ENCODE assay signal across 8 cellular contexts in the genomic region with DNA sequence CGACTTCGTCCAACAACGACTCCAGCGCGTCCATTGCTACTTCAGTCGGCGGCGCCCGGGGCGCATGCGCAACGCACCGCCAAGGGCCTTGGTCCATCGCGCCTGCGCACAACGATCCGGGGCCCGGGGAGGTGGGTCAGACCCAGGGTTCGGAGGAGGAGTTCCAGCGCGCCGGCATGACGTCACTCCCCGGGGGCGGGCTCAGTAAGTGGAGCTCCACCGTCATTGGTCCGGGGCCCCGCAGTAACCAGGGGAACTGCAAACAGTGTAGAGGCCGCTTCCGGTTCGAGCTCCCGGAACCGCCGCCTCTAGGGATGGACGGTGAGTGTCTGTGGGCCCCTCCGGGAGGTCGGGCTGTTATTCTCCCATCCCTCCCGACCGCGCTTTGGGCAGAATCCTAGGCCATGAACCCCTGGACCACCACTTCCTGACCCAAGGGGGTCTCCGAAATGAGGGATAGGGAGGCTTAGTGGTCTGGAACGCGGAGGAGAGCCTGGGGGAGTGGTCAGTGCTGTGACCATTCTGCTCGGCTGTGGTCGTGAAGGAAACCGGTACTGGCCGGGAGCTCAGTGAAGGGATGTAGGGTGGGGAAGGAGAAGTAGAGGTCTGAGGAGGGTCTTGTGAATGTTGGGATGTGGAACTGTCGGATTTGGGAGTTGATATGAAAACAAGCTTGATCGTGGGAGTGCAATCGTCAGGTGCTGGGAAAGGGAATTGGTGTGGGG. TPM values are rescaled to one million over a fixed set of nuclear protein-coding genes. Genes with fewer than 3 reads are reported as not detected.
A peak's percentile ranks its signal among the peaks of the same experiment; 100 is the strongest.
DNase-seq lines count a peak whose midpoint lies in the region; ATAC-seq, FAIRE-seq and TF ChIP-seq lines count a peak whose summit lies in the region.

Gene GTF3C1 (minus strand): TSS at position 57 of the 725 bp plus-strand sequence. CDS start 23 bp downstream, at position 34.
Gene KATNIP (plus strand): TSS at position 288 of the 725 bp plus-strand sequence. CDS start 27 bp downstream, at position 315.

- no peak within 1 kb of the TSS for H4K5ac ChIP-seq in H1 (ENCODE audit: insufficient read length, low read depth, low read length)

- no peak for TF ChIP-seq CTCF in H1 (IDR thresholded peaks at IDR 0.05; ENCODE audit: control extremely low read depth in 1 of 3, insufficient read depth in 1 of 3, low read depth in 1 of 3, low read length in 3 of 3)

- peak within 1 kb of the TSS; percentile 72 to 91 (median 86) for H3K9ac ChIP-seq in H1 (replicated peaks in 1 of 4; ENCODE audit: extremely low read depth in 1 of 4, low read depth in 3 of 4, low read length in 3 of 4)

- peak within 1 kb of the TSS; percentile 93 for H4K8ac ChIP-seq in H1 (ENCODE audit: extremely low read depth, insufficient read depth, low read length)

- H2BK20ac ChIP-seq in H1 (ENCODE audit: low read length), result no peak within 1 kb of the TSS

- TF ChIP-seq EP300 in H1 (IDR thresholded peaks at IDR 0.05; ENCODE audit: borderline replicate concordance in 1 of 2, low read depth in 2 of 2, low read length in 2 of 2), result no peak

- CTCF ChIA-PET in H1 (lab: Charles Lee; ENCODE audit: partially characterized antibody), result interaction anchor here (0.8 to 3.5 kb wide), 5 partner anchors 13 to 148 kb away, joined by 3 to 18 read pairs (median 3); no protein-coding TSS in a partner anchor

- peak within 1 kb of the TSS; percentile 87 for H2BK5ac ChIP-seq in H1 (ENCODE audit: low read depth, low read length)

- H4K91ac ChIP-seq in H1 (replicated peaks; ENCODE audit: insufficient read length, low read length), result no peak within 1 kb of the TSS

- WGBS in H1 (ENCODE audit: extremely low coverage in 1 of 2, insufficient coverage in 1 of 2, insufficient read length in 1 of 2, insufficient replicate concordance in 2 of 2, low coverage in 1 of 2, low lambda C conversion rate in 2 of 2, missing lambda C conversion rate in 1 of 2), 2 experiments, result 3% methylated on average over 50 of the region's 51 CpGs; no CpG with 5 or more reads in 1 of the 2 experiments

- peak within 1 kb of the TSS; percentile 60 for H3K18ac ChIP-seq in H1 (ENCODE audit: extremely low read depth, low read length)

- peaks cover 0 to 5% (median 3%) of the 10 kb centered on the region in 4 experiments; a peak in 3 of 7 replicates for H3K4me1 ChIP-seq in H1 (replicated peaks in 1 of 4; ENCODE audit: control insufficient read depth in 3 of 4, insufficient read depth in 4 of 4, low read length in 3 of 4)

- H3K23ac ChIP-seq in H1 (ENCODE audit: insufficient read length), result no peak within 1 kb of the TSS

- peaks cover 5% of the 10 kb centered on the region; the same call in 1 of the 2 replicates for H3K23me2 ChIP-seq in H1 (ENCODE audit: low read depth, low read length)

- DNase-seq in COLO829 (ENCODE audit: low spot score) (peak; percentile 100), HTR-8/SVneo (ENCODE audit: insufficient read length, low spot score) (peak; percentile 100), NOMO-1 treated with dmso at 0.1 percent for 144 hours (lab: John Stamatoyannopoulos, UW; ENCODE audit: unreplicated experiment) (peak; percentile 97), H1 (ENCODE audit: low read depth in 1 of 2, low spot score in 2 of 2) (peak; percentile 97 to 100), mesenteric fat pad (ENCODE audit: low spot score) (peak; percentile 100)
- DNase-seq in activated CD8-positive, alpha-beta memory T cell treated with anti-CD3 and anti-CD28 coated beads for 48 hours (ENCODE audit: low read depth in 2 of 3, low spot score in 2 of 3), result peak; percentile 100
- DNase-seq in stimulated activated CD8-positive, alpha-beta memory T cell treated with anti-CD3 and anti-CD28 coated beads, Interleukin-15, amount 100 ng/mL, for 24 hours (ENCODE audit: low read depth), result peak; percentile 100

- peak within 1 kb of the TSS; percentile 90 to 100 (median 100) for H3K4me3 ChIP-seq in H1 (ENCODE audit: extremely low read depth in 1 of 4, insufficient read depth in 2 of 4, low read depth in 3 of 4, low read length in 4 of 4)

- peak within 1 kb of the TSS; percentile 94; the same call in 1 of the 2 replicates for H2AFZ ChIP-seq in H1 (ENCODE audit: low read length)

- H3K27me3 ChIP-seq in H1 (replicated peaks in 1 of 4; ENCODE audit: control insufficient read depth in 3 of 4, extremely low read depth in 1 of 4, insufficient read depth in 3 of 4, low read length in 3 of 4), result no peaks in the 10 kb centered on the region

- FAIRE-seq in HTR-8/SVneo (lab: Jason Lieb, UNC) (no peak), H1 (lab: Jason Lieb, UNC) (no peak)

- H3K79me2 ChIP-seq in H1 (ENCODE audit: control insufficient read depth in 1 of 2, insufficient read depth in 2 of 2, low read length in 2 of 2), result peaks cover 25 to 41% of the 10 kb centered on the region in 2 experiments

- peak within 1 kb of the TSS; percentile 81 for H3K27ac ChIP-seq in H1 (ENCODE audit: low read depth, low read length)

- H3K9me3 ChIP-seq in H1 (ENCODE audit: insufficient read depth in 2 of 2, low read depth in 1 of 2, low read length in 1 of 2), result no peaks in the 10 kb centered on the region

- no peak within 1 kb of the TSS for H2BK12ac ChIP-seq in H1 (ENCODE audit: low read depth, low read length)

- peak; percentile 92 for ATAC-seq in GM21367 (IDR thresholded peaks at IDR 0.05; ENCODE audit: unreplicated experiment)

- H3K79me1 ChIP-seq in H1 (ENCODE audit: low read depth, low read length), result peaks cover 10% of the 10 kb centered on the region

- H2BK120ac ChIP-seq in H1 (replicated peaks; ENCODE audit: low read depth, low read length), result no peak within 1 kb of the TSS

- H2BK15ac ChIP-seq in H1 (ENCODE audit: low read length), result no peak within 1 kb of the TSS

- peak within 1 kb of the TSS; percentile 83 to 88 for H3K4me2 ChIP-seq in H1 (ENCODE audit: insufficient read depth in 1 of 2, low read depth in 2 of 2, low read length in 2 of 2)

- peaks cover 0 to 8% (median 4%) of the 10 kb centered on the region in 4 experiments; a peak in 6 of 8 replicates for H3K36me3 ChIP-seq in H1 (ENCODE audit: control insufficient read depth in 2 of 4, insufficient read depth in 4 of 4, low read length in 3 of 4)

- POLR2A ChIA-PET in H1 (lab: Charles Lee; ENCODE audit: partially characterized antibody), result interaction anchor here (0.7 to 2.0 kb wide), 8 partner anchors 9 to 90 kb away, joined by 3 to 7 read pairs (median 4); no protein-coding TSS in a partner anchor

- H3K56ac ChIP-seq in H1 (replicated peaks; ENCODE audit: insufficient read length, low read depth, low read length), result peak within 1 kb of the TSS; percentile 69

- no peak within 1 kb of the TSS for H2AK5ac ChIP-seq in H1 (ENCODE audit: low read depth, low read length)

- H4K20me1 ChIP-seq in H1 (replicated peaks in 1 of 2; ENCODE audit: control insufficient read depth in 1 of 2, insufficient read depth in 2 of 2, low read length in 2 of 2), result peaks cover 5 to 11% of the 10 kb centered on the region in 2 experiments

- H3K14ac ChIP-seq in H1 (ENCODE audit: insufficient read length), result no peak within 1 kb of the TSS

- H3K4ac ChIP-seq in H1 (replicated peaks; ENCODE audit: insufficient read length, low read depth, low read length), result peak within 1 kb of the TSS; percentile 78

- TF ChIP-seq RAD21 in H1 (IDR thresholded peaks at IDR 0.05 in 1 of 2, conservative IDR thresholded peaks at IDR 0.05 in 1 of 2; ENCODE audit: low read depth in 2 of 2, low read length in 2 of 2), result no peak

- TF ChIP-seq POLR2A in H1 (IDR thresholded peaks at IDR 0.05; ENCODE audit: control extremely low read depth in 1 of 2, low read depth in 2 of 2, low read length in 2 of 2), result peak; percentile 77 to 80

TF ChIP-seq in H1, 55 proteins besides CTCF, POLR2A, EP300 and RAD21 (continues in another document):
- no peak for TF ChIP-seq SIX5 (IDR thresholded peaks at IDR 0.05; ENCODE audit: low read depth, low read length)
- TF ChIP-seq RNF2 (IDR thresholded peaks at IDR 0.05; ENCODE audit: borderline replicate concordance, low read depth, low read length, missing control alignments, poor library complexity, severe bottlenecking), result no peak
- peak; percentile 60 for TF ChIP-seq ASH2L (IDR thresholded peaks at IDR 0.05; ENCODE audit: low read length)
- TF ChIP-seq, protein P1, sequence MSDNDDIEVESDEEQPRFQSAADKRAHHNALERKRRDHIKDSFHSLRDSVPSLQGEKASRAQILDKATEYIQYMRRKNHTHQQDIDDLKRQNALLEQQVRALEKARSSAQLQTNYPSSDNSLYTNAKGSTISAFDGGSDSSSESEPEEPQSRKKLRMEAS (IDR thresholded peaks at IDR 0.05), result peak; percentile 18; the same call in 1 of the 2 replicates
- peak; percentile 92 for TF ChIP-seq JUND (IDR thresholded peaks at IDR 0.05; ENCODE audit: low read length)
- peak; percentile 81 for TF ChIP-seq PHF8 (conservative IDR thresholded peaks at IDR 0.05; ENCODE audit: low read depth, low read length)
- TF ChIP-seq TCF12 (IDR thresholded peaks at IDR 0.05; ENCODE audit: low read depth, low read length), result no peak
- no peak for TF ChIP-seq SRF (IDR thresholded peaks at IDR 0.05; ENCODE audit: low read depth, low read length)
- peak; percentile 98 for TF ChIP-seq NRF1 (IDR thresholded peaks at IDR 0.05; ENCODE audit: low read depth, low read length)

RNA-seq across cellular contexts. Expression of gene GTF3C1, which starts in this region (rescaled TPM):
- total RNA-seq in H1 (2021; fragmentation: NEBNext Ultra II Directional; extraction: Animal tissue kit (Norgen Biotek cat#: 25700)), result 125 and 126 TPM in 2 replicates
- polyA plus RNA-seq in H1 (2011; rRNA removed), result 89.3 and 122 TPM in 2 replicates
- 65.2 TPM for polyA plus RNA-seq in H1 (2011; cell fraction: cytosol; rRNA removed)
- polyA plus RNA-seq in H1 (2011; cell fraction: nucleus; rRNA removed), result 167 TPM
- 59.1 to 117 TPM (median 98.3 TPM) in 4 replicates for polyA plus RNA-seq in H1 (2012, experiment 1 of 2)
- polyA plus RNA-seq in H1 (2012, experiment 2 of 2), result 63.5 TPM
- polyA plus RNA-seq in H1 (2013, experiment 1 of 2), result 108 TPM
- 106 TPM for polyA plus RNA-seq in H1 (2013, experiment 2 of 2)
- 107 and 112 TPM in 2 replicates for polyA minus RNA-seq in H1 (2011; rRNA and poly(A)+ RNA removed)
- 97.3 TPM for polyA minus RNA-seq in H1 (2011; cell fraction: cytosol; rRNA and poly(A)+ RNA removed)
- polyA minus RNA-seq in H1 (2011; cell fraction: nucleus; rRNA and poly(A)+ RNA removed), result 83.2 TPM
- 52.1 TPM for total RNA-seq in mesenteric fat pad

RNA-seq across cellular contexts. Expression of gene KATNIP, which starts in this region (rescaled TPM):
- total RNA-seq in H1 (2021; fragmentation: NEBNext Ultra II Directional; extraction: Animal tissue kit (Norgen Biotek cat#: 25700)), result 17.0 and 20.0 TPM in 2 replicates
- 7.9 and 10.3 TPM in 2 replicates for polyA plus RNA-seq in H1 (2011; rRNA removed)
- polyA plus RNA-seq in H1 (2011; cell fraction: cytosol; rRNA removed), result 10.1 TPM
- 36.0 TPM for polyA plus RNA-seq in H1 (2011; cell fraction: nucleus; rRNA removed)
- polyA plus RNA-seq in H1 (2012, experiment 1 of 2), result 8.2 to 14.8 TPM (median 11.3 TPM) in 4 replicates
- polyA plus RNA-seq in H1 (2012, experiment 2 of 2), result 4.5 TPM
- polyA plus RNA-seq in H1 (2013, experiment 1 of 2), result 7.6 TPM
- polyA plus RNA-seq in H1 (2013, experiment 2 of 2), result 7.3 TPM
- 26.8 and 45.1 TPM in 2 replicates for polyA minus RNA-seq in H1 (2011; rRNA and poly(A)+ RNA removed)
- polyA minus RNA-seq in H1 (2011; cell fraction: cytosol; rRNA and poly(A)+ RNA removed), result 11.4 TPM
- 30.4 TPM for polyA minus RNA-seq in H1 (2011; cell fraction: nucleus; rRNA and poly(A)+ RNA removed)
- total RNA-seq in mesenteric fat pad, result 20.5 TPM

Comparison
In these comparisons a context has a peak if more than half of its experiments do, and no peak if none do; other contexts are left out.
1. Peak in every context shown above with its lines: DNase-seq, ATAC-seq, H3K4me3 ChIP-seq and H3K27ac ChIP-seq.